In the genomic region with DNA sequence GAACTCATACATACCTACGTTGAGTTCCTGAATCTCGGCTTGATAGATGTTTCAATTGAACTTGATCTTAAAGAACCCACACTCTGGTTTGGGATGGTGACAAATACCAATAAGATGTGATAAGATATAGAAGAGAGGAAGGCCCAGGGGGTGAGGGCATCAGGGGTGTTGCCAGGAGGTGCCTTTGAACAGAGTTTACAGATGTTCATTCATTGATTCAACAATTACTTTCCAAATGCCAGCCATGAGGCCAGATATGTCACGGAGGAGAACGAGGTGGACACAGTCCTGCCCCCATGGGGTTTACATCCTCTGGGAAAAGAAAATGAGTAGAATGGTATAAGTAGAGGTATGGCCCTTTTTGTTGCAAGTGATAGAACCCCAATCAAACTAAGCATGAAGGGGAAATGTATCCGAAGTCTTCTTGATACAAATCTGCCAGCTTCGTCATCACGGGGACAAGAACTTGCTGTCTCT, we compare ENCODE assay signal across 22 cellular contexts. TPM values are rescaled to one million over a fixed set of nuclear protein-coding genes. Genes with fewer than 3 reads are reported as not detected.
DNase-seq lines count a peak whose midpoint lies in the region; ATAC-seq and TF ChIP-seq lines count a peak whose summit lies in the region.
"Had no signal": no experiment of that assay in that cellular context is flagged by ENCODE, and none has a peak within 500 bp of the region (broad histone marks: within the 10 kb centered on the region; RNA-seq: fewer than 3 reads in every experiment).

No MANE protein-coding gene starts in this region.

- H4K20me1 ChIP-seq in fibroblast of lung (ENCODE audit: control insufficient read depth, extremely low read depth, insufficient read depth, low read length), result no peaks in the 10 kb centered on the region

- no peak for ATAC-seq in activated T-cell treated with anti-CD3 and anti-CD28 coated beads, Interleukin-2, amount 50 U/mL, for 72 hours (replicated peaks in 1 of 2)

- no peak for TF ChIP-seq CTCF in fibroblast of lung (conservative IDR thresholded peaks at IDR 0.05 in 1 of 2, IDR thresholded peaks at IDR 0.05 in 1 of 2; ENCODE audit: low read depth in 1 of 2, low read length in 2 of 2)
- TF ChIP-seq CTCF in nephron progenitor cell (IDR thresholded peaks at IDR 0.05), result no peak

- H3K4me2 ChIP-seq in fibroblast of lung (ENCODE audit: extremely low read depth, insufficient read depth, low read length), result peak overlapping the region; percentile 72

- H3K79me2 ChIP-seq in fibroblast of lung (ENCODE audit: control insufficient read depth, insufficient read depth, low read length), result no peaks in the 10 kb centered on the region

- no peak for DNase-seq in activated T-cell treated with anti-CD3 and anti-CD28 coated beads, Interleukin-2, amount 50 U/mL, for 72 hours
- no peak for DNase-seq in activated T-cell treated with anti-CD3 and anti-CD28 coated beads, Interleukin-2, amount 50 U/mL, for 48 hours
- DNase-seq in fibroblast of lung (ENCODE audit: low read depth in 2 of 2) (no peak), nephron progenitor cell (no peak), NCI-H510A treated with DMSO at 0.1 percent for 48 hours (lab: John Stamatoyannopoulos, UW) (no peak), DMS79 (lab: John Stamatoyannopoulos, UW) (no peak), islet precursor cell (no peak)
- no peak for DNase-seq in stimulated activated CD8-positive, alpha-beta memory T cell treated with anti-CD3 and anti-CD28 coated beads, Interleukin-4, amount 100 ng/mL, for 48 hours
- DNase-seq: AML-193 had no signal

- H3K4me1 Mint-ChIP-seq in activated T-cell treated with anti-CD3 and anti-CD28 coated beads, Interleukin-2, amount 50 U/mL, for 72 hours (ENCODE audit: low read depth), result peaks cover 17% of the 10 kb centered on the region
- peaks cover 6% of the 10 kb centered on the region for H3K4me1 Mint-ChIP-seq in nephron progenitor cell

- no peaks in the 10 kb centered on the region for H3K9me3 ChIP-seq in fibroblast of lung (ENCODE audit: control insufficient read depth, insufficient read depth, low read depth, low read length)
- H3K9me3 ChIP-seq: testis had no signal

- H3K27ac ChIP-seq in fibroblast of lung (ENCODE audit: insufficient read depth, low read length), result no peak overlapping the region
- H3K27ac ChIP-seq: 22Rv1, spleen, testis had no signal

- H3K4me3 Mint-ChIP-seq in activated T-cell treated with anti-CD3 and anti-CD28 coated beads, Interleukin-2, amount 50 U/mL, for 72 hours, result peak overlapping the region; percentile 61 to 66
- H3K4me3 Mint-ChIP-seq in nephron progenitor cell, result peak overlapping the region; percentile 75
- H3K4me3 Mint-ChIP-seq: activated naive CD8-positive, alpha-beta T cell treated with anti-CD3 and anti-CD28 coated beads, Interleukin-2, amount 10 ng/mL, durations not matched to agents 7 days and 5 days; memory B cell; T-helper 2 cell treated with Interferon-gamma antibody and Interleukin-4, amounts not matched to agents 5 μg/mL and 100 μg/mL, for 36 hours had no signal

- no peak overlapping the region for H3K27ac Mint-ChIP-seq in activated T-cell treated with anti-CD3 and anti-CD28 coated beads, Interleukin-2, amount 50 U/mL, for 72 hours
- no peak overlapping the region for H3K27ac Mint-ChIP-seq in nephron progenitor cell
- H3K27ac Mint-ChIP-seq: activated naive CD8-positive, alpha-beta T cell treated with anti-CD3 and anti-CD28 coated beads, Interleukin-2, amount 10 ng/mL, durations not matched to agents 7 days and 5 days; HFFc6; memory B cell; T-helper 2 cell treated with Interferon-gamma antibody and Interleukin-4, amounts not matched to agents 5 μg/mL and 100 μg/mL, for 36 hours had no signal

- H3K27me3 Mint-ChIP-seq in activated T-cell treated with anti-CD3 and anti-CD28 coated beads, Interleukin-2, amount 50 U/mL, for 72 hours (ENCODE audit: low read depth), result peaks cover 68% of the 10 kb centered on the region
- peaks cover 87% of the 10 kb centered on the region for H3K27me3 Mint-ChIP-seq in nephron progenitor cell (ENCODE audit: low read depth, poor library complexity)

- H3K9me3 Mint-ChIP-seq in activated T-cell treated with anti-CD3 and anti-CD28 coated beads, Interleukin-2, amount 50 U/mL, for 72 hours, result no peaks in the 10 kb centered on the region
- H3K9me3 Mint-ChIP-seq in nephron progenitor cell, result peaks cover 16% of the 10 kb centered on the region
- H3K9me3 Mint-ChIP-seq: activated naive CD8-positive, alpha-beta T cell treated with anti-CD3 and anti-CD28 coated beads, Interleukin-2, amount 10 ng/mL, durations not matched to agents 7 days and 5 days; HFFc6; memory B cell; T-helper 2 cell treated with Interferon-gamma antibody and Interleukin-4, amounts not matched to agents 5 μg/mL and 100 μg/mL, for 36 hours had no signal

- peaks cover 5% of the 10 kb centered on the region for H3K4me1 ChIP-seq in fibroblast of lung (ENCODE audit: control insufficient read depth, extremely low read depth, insufficient read depth, low read length)

- H3K9ac ChIP-seq in fibroblast of lung (ENCODE audit: insufficient read depth, low read length), result no peak overlapping the region

- peaks cover under 1% of the 10 kb centered on the region for H3K36me3 ChIP-seq in fibroblast of lung (ENCODE audit: control insufficient read depth, insufficient read depth, low read length)

- H3K27me3 ChIP-seq in fibroblast of lung (ENCODE audit: control insufficient read depth, insufficient read depth, low read length), result peaks cover 28% of the 10 kb centered on the region
- H3K27me3 ChIP-seq: testis had no signal

- no peak overlapping the region for H2AFZ ChIP-seq in fibroblast of lung (ENCODE audit: low read length)

- H3K36me3 Mint-ChIP-seq in activated T-cell treated with anti-CD3 and anti-CD28 coated beads, Interleukin-2, amount 50 U/mL, for 72 hours (ENCODE audit: insufficient read depth in 2 of 2), result peaks cover 0 to 1% of the 10 kb centered on the region in 2 donors
- peaks cover 15% of the 10 kb centered on the region for H3K36me3 Mint-ChIP-seq in nephron progenitor cell (ENCODE audit: low read depth)
- H3K36me3 Mint-ChIP-seq: activated naive CD8-positive, alpha-beta T cell treated with anti-CD3 and anti-CD28 coated beads, Interleukin-2, amount 10 ng/mL, durations not matched to agents 7 days and 5 days; CD4-positive, alpha-beta memory T cell; memory B cell had no signal

- H3K4me3 ChIP-seq in fibroblast of lung (replicated peaks in 1 of 4; ENCODE audit: control extremely low read depth in 1 of 4, insufficient read depth in 1 of 4, low read depth in 3 of 4, low read length in 4 of 4), result no peak overlapping the region

RNA-seq across cellular contexts. Expression of a gene that starts 0.7 kb away (rescaled TPM):
- total RNA-seq in activated T-cell treated with anti-CD3 and anti-CD28 coated beads, Interleukin-2, amount 50 U/mL, for 72 hours, result not detected
- not detected in 2 replicates for total RNA-seq in fibroblast of lung
- 0.16 and 1.8 TPM in 2 replicates for polyA plus RNA-seq in fibroblast of lung
- 0.15 and 3.1 TPM in 2 replicates for polyA plus RNA-seq in fibroblast of lung (2012)
- polyA minus RNA-seq in fibroblast of lung (ENCODE audit: low replicate concordance), result 0.30 and 0.35 TPM in 2 replicates
- total RNA-seq: activated naive CD8-positive, alpha-beta T cell treated with anti-CD3 and anti-CD28 coated beads, Interleukin-2, amount 10 ng/mL, durations not matched to agents 7 days and 5 days; CD4-positive, alpha-beta memory T cell; epithelial cell of proximal tubule; IMR-90; kidney epithelial cell; myocyte; Right ventricle myocardium inferior had no signal
- polyA plus RNA-seq: CD4-positive, alpha-beta memory T cell had no signal

RNA-seq across cellular contexts. Expression of a gene that starts 27.6 kb away (rescaled TPM):
- total RNA-seq in activated T-cell treated with anti-CD3 and anti-CD28 coated beads, Interleukin-2, amount 50 U/mL, for 72 hours, result under 1 TPM in 1 of 2 donors, not detected in 1; 0.07 TPM
- total RNA-seq in fibroblast of lung, result 2.3 and 2.6 TPM in 2 replicates
- polyA plus RNA-seq in fibroblast of lung, result 13.5 and 41.5 TPM in 2 replicates
- 15.5 and 55.2 TPM in 2 replicates for polyA plus RNA-seq in fibroblast of lung (2012)
- polyA minus RNA-seq in fibroblast of lung (ENCODE audit: low replicate concordance), result 27.7 and 69.9 TPM in 2 replicates
- polyA plus RNA-seq: CD4-positive, alpha-beta memory T cell had no signal
